ENCODE assay signal across 9 cellular contexts in genomic region chr13:59531571-59532091, GRCh38.
DNase-seq lines count a peak whose midpoint lies in the region; ATAC-seq, FAIRE-seq and TF ChIP-seq lines count a peak whose summit lies in the region.
"Had no signal": no experiment of that assay in that cellular context is flagged by ENCODE, and none has a peak within 500 bp of the region (broad histone marks: within the 10 kb centered on the region; RNA-seq: fewer than 3 reads in every experiment).

No MANE protein-coding gene starts in this region.

- FAIRE-seq in H54 (lab: Jason Lieb, UNC) (peak; percentile 6), keratinocyte (lab: Jason Lieb, UNC) (no peak)
- FAIRE-seq: GM12878 had no signal

- ATAC-seq in stimulated activated naive CD8-positive, alpha-beta T cell treated with anti-CD3 and anti-CD28 coated beads, Interleukin-15, Interleukin-2, amounts not matched to agents 100 U/mL and 50 U/mL, for 24 hours: no peak
- ATAC-seq: GM12878 had no signal

- H3K27ac ChIP-seq in caudate nucleus (ENCODE audit: low read depth, low read length) (no peak overlapping the region), keratinocyte (ENCODE audit: control insufficient read depth, insufficient read depth, low read length) (no peak overlapping the region)

- no peaks in the 10 kb centered on the region for H3K79me2 ChIP-seq in keratinocyte (ENCODE audit: control insufficient read depth, insufficient read depth, low read length)

- DNase-seq in AG09319 (ENCODE audit: extremely low read depth, low read depth) (peak; percentile 44), H54 (ENCODE audit: insufficient read length, low spot score) (no peak), NOMO-1 treated with DMSO at 0.1 percent for 48 hours (lab: John Stamatoyannopoulos, UW; ENCODE audit: unreplicated experiment) (peak; percentile 41), caudate nucleus (lab: John Stamatoyannopoulos, UW) (peak in 33 of 61 donors; percentile 1 to 77 (median 15)), keratinocyte (ENCODE audit: low read depth, low spot score) (no peak), NCI-H128 (lab: John Stamatoyannopoulos, UW; ENCODE audit: unreplicated experiment) (no peak)
- DNase-seq in stimulated activated naive CD8-positive, alpha-beta T cell treated with anti-CD3 and anti-CD28 coated beads, Interleukin-15, Interleukin-2, amounts not matched to agents 100 U/mL and 50 U/mL, for 24 hours: peak; percentile 5
- no peak for DNase-seq in stimulated activated CD4-positive, alpha-beta T cell treated with anti-CD3 and anti-CD28 coated beads, Interleukin-4, amount 100 ng/mL, for 1 hour

- no peak overlapping the region for H3K9ac ChIP-seq in keratinocyte (ENCODE audit: control insufficient read depth, extremely low read depth, insufficient read depth, low read length)

- H3K4me3 ChIP-seq in keratinocyte (ENCODE audit: control insufficient read depth in 2 of 3, extremely low read depth in 1 of 3, insufficient read depth in 2 of 3, low read depth in 1 of 3, low read length in 3 of 3): no peak overlapping the region
- H3K4me3 ChIP-seq: GM12878 had no signal

- H3K9me1 ChIP-seq in keratinocyte (ENCODE audit: control insufficient read depth, extremely low read depth, insufficient read depth, low read length): no peaks in the 10 kb centered on the region

- H3K27me3 ChIP-seq in keratinocyte (ENCODE audit: control insufficient read depth, extremely low read depth, insufficient read depth, low read length): no peaks in the 10 kb centered on the region

- peak overlapping the region; percentile 46 for H2AFZ ChIP-seq in keratinocyte (ENCODE audit: control insufficient read depth, low read length)

- no peaks in the 10 kb centered on the region for H4K20me1 ChIP-seq in keratinocyte (ENCODE audit: control insufficient read depth, extremely low read depth, insufficient read depth, low read length)

- H3K9me3 ChIP-seq in keratinocyte (ENCODE audit: control insufficient read depth, low read depth, low read length): no peaks in the 10 kb centered on the region

- H3K4me1 ChIP-seq in keratinocyte (ENCODE audit: control insufficient read depth, extremely low read depth, insufficient read depth, low read length): peaks cover 9% of the 10 kb centered on the region

- H3K4me2 ChIP-seq in keratinocyte (ENCODE audit: control insufficient read depth, extremely low read depth, insufficient read depth, low read depth, low read length): no peak overlapping the region

- no peak for TF ChIP-seq POLR2A in H54 (IDR thresholded peaks at IDR 0.05; ENCODE audit: low read depth, low read length)

- dilution Hi-C loops in keratinocyte (cut with MboI; ENCODE audit: extremely low pct_ligation_motif_present, low sequenced_read_pairs): no loop called here

- no peaks in the 10 kb centered on the region for H3K36me3 ChIP-seq in keratinocyte (ENCODE audit: control insufficient read depth in 2 of 2, extremely low read depth in 1 of 2, insufficient read depth in 2 of 2, low read length in 2 of 2)

- TF ChIP-seq CTCF in AG09319 (IDR thresholded peaks at IDR 0.05; ENCODE audit: low read depth, low read length) (no peak), keratinocyte (optimal IDR thresholded peaks at IDR 0.05 in 1 of 3, IDR thresholded peaks at IDR 0.05 in 1 of 3, conservative IDR thresholded peaks at IDR 0.05 in 1 of 3; ENCODE audit: extremely low read depth in 1 of 3, insufficient read depth in 2 of 3, low read length in 3 of 3) (no peak)

Comparison
In these comparisons a context has a peak if more than half of its experiments do, and no peak if none do; other contexts are left out.
1. DNase-seq: peak in AG09319 (single experiment), NOMO-1 treated with DMSO at 0.1 percent for 48 hours (single experiment), caudate nucleus (33 of 61) and stimulated activated naive CD8-positive, alpha-beta T cell treated with anti-CD3 and anti-CD28 coated beads, Interleukin-15, Interleukin-2, amounts not matched to agents 100 U/mL and 50 U/mL, for 24 hours (single experiment); none in H54 (single experiment), keratinocyte (single experiment), stimulated activated CD4-positive, alpha-beta T cell treated with anti-CD3 and anti-CD28 coated beads, Interleukin-4, amount 100 ng/mL, for 1 hour (single experiment) and NCI-H128 (single experiment).